In the genomic region with DNA sequence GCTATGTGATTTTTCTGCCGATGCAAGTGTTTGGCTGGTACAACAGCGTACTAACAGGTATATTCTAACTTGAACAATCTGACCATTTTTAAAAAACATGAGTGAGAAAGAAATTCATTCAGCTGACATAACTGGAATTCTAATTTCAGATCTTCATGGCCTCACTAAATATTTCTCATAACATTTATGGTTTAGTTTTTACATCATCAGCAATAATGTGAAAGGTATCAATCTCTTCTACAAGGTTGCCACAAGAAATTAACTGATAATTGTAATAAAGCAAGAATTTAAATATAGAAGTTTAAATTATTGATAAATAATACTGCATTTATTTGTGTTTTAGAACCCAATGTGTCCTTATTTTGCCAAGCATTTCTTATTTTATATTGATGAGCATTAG, we compare ENCODE assay signal across 36 cellular contexts. TPM values are rescaled to one million over a fixed set of nuclear protein-coding genes. Genes with fewer than 3 reads are reported as not detected.
"Had no signal": no experiment of that assay in that cellular context is flagged by ENCODE, and none has a peak within 500 bp of the region (broad histone marks: within the 10 kb centered on the region; RNA-seq: fewer than 3 reads in every experiment).

No MANE protein-coding gene starts in this region.

- DNase-seq: Kasumi-1, MG63, MM.1S, MV-4-11, NCI-H1048, NCI-H1092, NCI-H1092 treated with DMSO at 0.1 percent for 48 hours, NCI-H1105, NCI-H1105 treated with DMSO at 0.1 percent for 48 hours, NCI-H1417, NCI-H1417 treated with DMSO at 0.1 percent for 48 hours, NCI-H1436, NCI-H1436 treated with DMSO at 0.1 percent for 48 hours, NCI-H146, NCI-H1694, NCI-H1694 treated with DMSO at 0.1 percent for 48 hours, NCI-H187, NCI-H187 treated with DMSO at 0.1 percent for 48 hours, NCI-H1930, NCI-H2029, NCI-H2029 treated with DMSO at 0.1 percent for 48 hours, NCI-H2081, NCI-H2081 treated with DMSO at 0.1 percent for 48 hours, NCI-H2107, NCI-H2171, NCI-H2171 treated with DMSO at 0.1 percent for 48 hours, NCI-H2227 treated with DMSO at 0.1 percent for 48 hours, NCI-H226, NCI-H345, NCI-H446, NCI-H446 treated with DMSO at 0.1 percent for 48 hours, NCI-H510A, NCI-H510A treated with DMSO at 0.1 percent for 48 hours, NCI-H524, NCI-H524 treated with DMSO at 0.1 percent for 48 hours had no signal

- H3K9me3 ChIP-seq: MG63 had no signal

- H3K36me3 ChIP-seq: MG63 had no signal

- H3K4me3 ChIP-seq: MG63 had no signal

RNA-seq across cellular contexts. Expression of a gene that starts 5.2 kb away (rescaled TPM):
- total RNA-seq: NCI-H460 had no signal
